In the genomic region with DNA sequence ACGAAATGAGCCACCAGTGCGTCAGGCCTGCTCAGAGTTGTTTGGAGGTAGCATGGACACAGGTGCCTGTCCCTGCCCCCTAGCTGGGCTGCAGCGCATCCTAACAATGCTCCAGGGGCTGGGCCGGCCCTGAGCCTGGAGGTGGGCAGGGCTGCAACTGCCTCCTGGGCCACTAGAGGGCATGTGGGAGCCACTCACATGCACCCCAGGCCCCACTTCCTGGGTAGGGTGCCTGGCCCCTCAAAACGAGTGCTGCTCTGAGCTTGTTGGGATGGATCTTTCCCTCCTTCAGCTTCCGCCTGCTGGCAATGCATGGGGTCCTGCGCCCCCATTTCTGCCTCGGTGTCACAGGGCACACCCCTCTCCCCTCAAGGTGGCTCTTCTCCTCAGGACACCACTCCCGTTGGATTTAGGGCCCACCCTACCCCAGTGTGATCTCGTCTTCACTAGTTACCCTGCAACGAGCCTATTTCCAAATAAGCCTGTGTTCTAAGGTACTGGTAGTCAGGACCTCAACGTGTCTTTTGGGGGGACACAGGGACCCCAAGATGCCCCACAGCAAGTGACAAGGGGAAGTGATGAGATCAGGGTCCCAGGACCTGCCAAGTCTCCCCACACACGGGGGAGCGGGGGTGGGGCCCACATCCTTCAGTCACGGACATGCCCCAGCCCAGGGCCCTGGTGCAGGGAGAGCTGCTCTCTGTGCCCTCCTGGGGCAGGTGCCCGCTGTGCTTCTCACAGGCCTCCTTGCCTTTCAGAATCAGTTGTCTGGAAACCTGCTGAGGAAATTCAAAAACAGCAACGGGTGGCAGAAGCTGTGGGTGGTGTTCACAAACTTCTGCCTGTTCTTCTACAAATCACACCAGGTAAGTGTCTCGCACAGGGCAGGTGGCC, we compare ENCODE assay signal across 8 cellular contexts.
DNase-seq lines count a peak whose midpoint lies in the region; ATAC-seq, FAIRE-seq and TF ChIP-seq lines count a peak whose summit lies in the region.

No MANE protein-coding gene starts in this region.

- no peak overlapping the region for H3K4me3 ChIP-seq in HepG2 (replicated peaks in 1 of 3; ENCODE audit: insufficient read depth in 1 of 3, low read depth in 2 of 3, low read length in 3 of 3)

- no peak for FAIRE-seq in HepG2 (lab: Jason Lieb, UNC)

- WGBS in HepG2 (ENCODE audit: low lambda C conversion rate), result 63% methylated on average over 12 of the region's 18 CpGs

- peaks cover 36 to 70% of the 10 kb centered on the region in 2 experiments for H3K36me3 ChIP-seq in HepG2 (replicated peaks in 1 of 2; ENCODE audit: control insufficient read depth in 1 of 2, insufficient read depth in 2 of 2, low read length in 2 of 2)

- peak; percentile 91 for ATAC-seq in HG02623 (IDR thresholded peaks at IDR 0.05; ENCODE audit: unreplicated experiment)
- peak; percentile 87 to 88 for ATAC-seq in activated CD4-positive, CD25-positive, alpha-beta regulatory T cell treated with anti-CD3 and anti-CD28 coated beads, Interleukin-2, amount 50 U/mL, for 24 hours
- ATAC-seq in HepG2, result peak; percentile 76

- H3K27me3 ChIP-seq in HepG2 (ENCODE audit: control insufficient read depth in 1 of 2, insufficient read depth in 2 of 2, low read length in 2 of 2), result no peaks in the 10 kb centered on the region

- peak; percentile 79 for TF ChIP-seq RAD21 in HepG2 (CRISPR knock-in tag; IDR thresholded peaks at IDR 0.05)

- peaks cover 12% of the 10 kb centered on the region for H3K4me1 ChIP-seq in HepG2 (ENCODE audit: insufficient read depth, low read length)

- H3K9ac ChIP-seq in HepG2 (ENCODE audit: insufficient read depth, low read depth, low read length), result no peak overlapping the region

- TF ChIP-seq EP300 in HepG2 (IDR thresholded peaks at IDR 0.05; ENCODE audit: low read depth in 2 of 2, low read length in 2 of 2), result no peak
- TF ChIP-seq EP300 in HepG2 (CRISPR knock-in tag; IDR thresholded peaks at IDR 0.05; ENCODE audit: borderline replicate concordance), result no peak

- H3K9me3 ChIP-seq in HepG2 (ENCODE audit: low read length), result no peaks in the 10 kb centered on the region

- DNase-seq in NCI-H2171 treated with DMSO at 0.1 percent for 48 hours (lab: John Stamatoyannopoulos, UW), result peak; percentile 36
- no peak for DNase-seq in NCI-H2171 (lab: John Stamatoyannopoulos, UW)
- DNase-seq in NCI-H1092 treated with DMSO at 0.1 percent for 48 hours (lab: John Stamatoyannopoulos, UW), result peak; percentile 28
- peak; percentile 68 for DNase-seq in central memory CD4-positive, alpha-beta T cell
- peak; percentile 42 for DNase-seq in HepG2 (ENCODE audit: low spot score)
- DNase-seq in stimulated activated CD8-positive, alpha-beta memory T cell treated with anti-CD3 and anti-CD28 coated beads, Interleukin-12 subunit alpha, Interleukin-12 subunit beta, amount 100 ng/mL, for 4 hours (ENCODE audit: low read depth), result peak; percentile 62

- CTCF ChIA-PET in HepG2 (lab: Yijun Ruan, JAX; ENCODE audit: low intra/inter-chr PET ratio, low total read pairs), result interaction anchor here (1.3 to 1.8 kb wide), 3 partner anchors 208 to 397 kb away, joined by 4 to 12 read pairs (median 11); no protein-coding TSS in a partner anchor

- H3K79me2 ChIP-seq in HepG2 (ENCODE audit: insufficient read depth, low read length), result no peaks in the 10 kb centered on the region

- H2AFZ ChIP-seq in HepG2 (ENCODE audit: low read length), result no peak overlapping the region

- in situ Hi-C loops in HepG2 (cut with HindIII; ENCODE audit: extremely low pct_ligation_motif_present, low pct_unique_long_range_greater_than_20kb), result loop anchor here (10.0 to 25.0 kb wide), 2 partner anchors 209 to 583 kb away; no protein-coding TSS in a partner anchor

- H3K4me2 ChIP-seq in HepG2 (ENCODE audit: low read depth, low read length), result no peak overlapping the region

- peak in 1 of 2 experiments; percentile 36; a peak in 1 of 4 replicates for TF ChIP-seq POLR2A in HepG2 (IDR thresholded peaks at IDR 0.05; ENCODE audit: insufficient read depth in 1 of 2, low read depth in 2 of 2, low read length in 2 of 2)

- no peak overlapping the region for H3K27ac ChIP-seq in HepG2 (ENCODE audit: extremely low read length, insufficient read depth, low read length)

- peak; percentile 97 for TF ChIP-seq CTCF in HepG2 (CRISPR knock-in tag; IDR thresholded peaks at IDR 0.05)

- BruUV-seq in HepG2 (replicated peaks; lab: Mats Ljungman, UMichigan), result no TSS peak

- peaks cover 25% of the 10 kb centered on the region for H4K20me1 ChIP-seq in HepG2 (ENCODE audit: insufficient read depth, low read length)

- POLR2A ChIA-PET in HepG2 (lab: Yijun Ruan, JAX), result interaction anchor here (0.6 to 0.7 kb wide), 2 partner anchors 45 to 208 kb away, joined by 3 read pairs; no protein-coding TSS in a partner anchor

- intact Hi-C loops in HepG2 (cut with micrococcal nuclease; ENCODE audit: unreplicated experiment), result loop anchor here (1.0 to 5.0 kb wide), 4 partner anchors 207 to 588 kb away; no protein-coding TSS in a partner anchor

TF ChIP-seq in HepG2, 621 proteins besides CTCF, POLR2A, EP300 and RAD21 (continues in another document):
- TF ChIP-seq, protein P1, sequence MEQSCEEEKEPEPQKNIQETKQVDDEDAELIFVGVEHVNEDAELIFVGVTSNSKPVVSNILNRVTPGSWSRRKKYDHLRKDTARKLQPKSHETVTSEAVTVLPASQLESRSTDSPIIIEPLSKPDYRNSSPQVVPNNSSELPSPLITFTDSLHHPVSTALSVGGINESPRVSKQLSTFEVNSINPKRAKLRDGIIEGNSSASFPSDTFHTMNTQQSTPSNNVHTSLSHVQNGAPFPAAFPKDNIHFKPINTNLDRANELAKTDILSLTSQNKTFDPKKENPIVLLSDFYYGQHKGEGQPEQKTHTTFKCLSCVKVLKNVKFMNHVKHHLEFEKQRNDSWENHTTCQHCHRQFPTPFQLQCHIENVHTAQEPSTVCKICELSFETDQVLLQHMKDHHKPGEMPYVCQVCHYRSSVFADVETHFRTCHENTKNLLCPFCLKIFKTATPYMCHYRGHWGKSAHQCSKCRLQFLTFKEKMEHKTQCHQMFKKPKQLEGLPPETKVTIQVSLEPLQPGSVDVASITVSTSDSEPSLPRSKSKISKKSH (CRISPR knock-in tag; IDR thresholded peaks at IDR 0.05; ENCODE audit: borderline replicate concordance), result no peak
- TF ChIP-seq CENPX (CRISPR knock-in tag; IDR thresholded peaks at IDR 0.05), result no peak
- no peak for TF ChIP-seq CHD4 (IDR thresholded peaks at IDR 0.05; ENCODE audit: borderline replicate concordance, low read length)
- 0 out of 2 replicates have a peak, but pooled peaks have one; percentile 36 for TF ChIP-seq SALL2 (CRISPR knock-in tag; IDR thresholded peaks at IDR 0.05)
- TF ChIP-seq RBM22 (optimal IDR thresholded peaks at IDR 0.05; ENCODE audit: low read length), result peak; percentile 92
- TF ChIP-seq, protein P2, sequence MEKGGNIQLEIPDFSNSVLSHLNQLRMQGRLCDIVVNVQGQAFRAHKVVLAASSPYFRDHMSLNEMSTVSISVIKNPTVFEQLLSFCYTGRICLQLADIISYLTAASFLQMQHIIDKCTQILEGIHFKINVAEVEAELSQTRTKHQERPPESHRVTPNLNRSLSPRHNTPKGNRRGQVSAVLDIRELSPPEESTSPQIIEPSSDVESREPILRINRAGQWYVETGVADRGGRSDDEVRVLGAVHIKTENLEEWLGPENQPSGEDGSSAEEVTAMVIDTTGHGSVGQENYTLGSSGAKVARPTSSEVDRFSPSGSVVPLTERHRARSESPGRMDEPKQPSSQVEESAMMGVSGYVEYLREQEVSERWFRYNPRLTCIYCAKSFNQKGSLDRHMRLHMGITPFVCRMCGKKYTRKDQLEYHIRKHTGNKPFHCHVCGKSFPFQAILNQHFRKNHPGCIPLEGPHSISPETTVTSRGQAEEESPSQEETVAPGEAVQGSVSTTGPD (CRISPR knock-in tag; IDR thresholded peaks at IDR 0.05), result peak; percentile 50; the same call in 1 of the 2 replicates
- no peak for TF ChIP-seq ZNF768 (CRISPR knock-in tag; IDR thresholded peaks at IDR 0.05)
- no peak for TF ChIP-seq NAIF1 (CRISPR knock-in tag; IDR thresholded peaks at IDR 0.05; ENCODE audit: borderline replicate concordance)
- no peak for TF ChIP-seq HOXA7 (CRISPR knock-in tag; IDR thresholded peaks at IDR 0.05)
- TF ChIP-seq DR1 (CRISPR knock-in tag; IDR thresholded peaks at IDR 0.05), result 0 out of 2 replicates have a peak, but pooled peaks have one; percentile 18
- TF ChIP-seq, protein P3, sequence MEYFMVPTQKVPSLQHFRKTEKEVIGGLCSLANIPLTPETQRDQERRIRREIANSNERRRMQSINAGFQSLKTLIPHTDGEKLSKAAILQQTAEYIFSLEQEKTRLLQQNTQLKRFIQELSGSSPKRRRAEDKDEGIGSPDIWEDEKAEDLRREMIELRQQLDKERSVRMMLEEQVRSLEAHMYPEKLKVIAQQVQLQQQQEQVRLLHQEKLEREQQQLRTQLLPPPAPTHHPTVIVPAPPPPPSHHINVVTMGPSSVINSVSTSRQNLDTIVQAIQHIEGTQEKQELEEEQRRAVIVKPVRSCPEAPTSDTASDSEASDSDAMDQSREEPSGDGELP (IDR thresholded peaks at IDR 0.05; ENCODE audit: borderline replicate concordance, low read depth), result no peak
- no peak for TF ChIP-seq SMYD3 (CRISPR knock-in tag; IDR thresholded peaks at IDR 0.05)
- peak; percentile 16; the same call in 1 of the 2 replicates for TF ChIP-seq SPEN (CRISPR knock-in tag; IDR thresholded peaks at IDR 0.05; ENCODE audit: low read depth)
- TF ChIP-seq CBFB (CRISPR knock-in tag; IDR thresholded peaks at IDR 0.05), result 0 out of 2 replicates have a peak, but pooled peaks have one; percentile 49
- no peak for TF ChIP-seq ZNF567 (CRISPR knock-in tag; IDR thresholded peaks at IDR 0.05; ENCODE audit: borderline replicate concordance)
- no peak for TF ChIP-seq ZNF382 (CRISPR knock-in tag; IDR thresholded peaks at IDR 0.05; ENCODE audit: borderline replicate concordance)
- TF ChIP-seq STAG1 (CRISPR knock-in tag; IDR thresholded peaks at IDR 0.05), result peak; percentile 92
- no peak for TF ChIP-seq KAT2B (IDR thresholded peaks at IDR 0.05; ENCODE audit: borderline replicate concordance, low read depth, low read length)
- TF ChIP-seq ETV5 (CRISPR knock-in tag; IDR thresholded peaks at IDR 0.05; ENCODE audit: borderline replicate concordance), result 0 out of 2 replicates have a peak, but pooled peaks have one; percentile 40
- peak; percentile 56; the same call in 1 of the 2 replicates for TF ChIP-seq ZSCAN21 (CRISPR knock-in tag; IDR thresholded peaks at IDR 0.05; ENCODE audit: borderline replicate concordance)
